1 cellular context compared by ENCODE assay signal in the genomic region with DNA sequence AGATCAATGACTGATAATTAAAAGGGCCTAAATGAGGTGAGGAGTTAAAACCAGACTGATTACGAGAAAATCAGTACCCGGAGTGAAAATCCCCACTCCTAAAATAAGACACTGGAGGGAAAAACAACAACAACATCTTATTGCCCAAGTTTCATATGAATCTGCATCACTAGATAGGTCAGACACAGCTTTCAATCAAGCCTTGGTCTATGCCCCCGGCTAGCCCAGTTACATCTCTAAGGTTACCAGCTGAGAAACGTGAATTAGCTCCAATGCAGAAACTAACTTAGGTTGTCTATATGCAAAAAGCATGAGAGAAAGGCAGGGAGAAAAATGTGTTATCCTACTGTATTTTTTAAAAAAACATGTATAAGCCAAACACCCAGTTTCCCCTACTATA.
A peak's percentile ranks its signal among the peaks of the same experiment; 100 is the strongest.
TF ChIP-seq lines count a peak whose summit lies in the region.

No MANE protein-coding gene starts in this region.

TF ChIP-seq in HepG2, 621 proteins besides CTCF, POLR2A, EP300 and RAD21:
- TF ChIP-seq TCF7L2 (IDR thresholded peaks at IDR 0.05; ENCODE audit: low read depth, low read length) (no peak), RBM22 (optimal IDR thresholded peaks at IDR 0.05; ENCODE audit: low read length) (peak; percentile 86), SETDB1 (CRISPR knock-in tag; IDR thresholded peaks at IDR 0.05; ENCODE audit: borderline replicate concordance) (no peak)
